ENCODE assay signal across 12 cellular contexts in genomic region chr12:52945389-52946232, GRCh38. TPM values are rescaled to one million over a fixed set of nuclear protein-coding genes. Genes with fewer than 3 reads are reported as not detected.
DNase-seq lines count a peak whose midpoint lies in the region; ATAC-seq, FAIRE-seq and TF ChIP-seq lines count a peak whose summit lies in the region.
"Had no signal": no experiment of that assay in that cellular context is flagged by ENCODE, and none has a peak within 500 bp of the region (broad histone marks: within the 10 kb centered on the region; RNA-seq: fewer than 3 reads in every experiment).

No MANE protein-coding gene starts in this region.

- peaks cover 12% of the 10 kb centered on the region for H4K20me1 ChIP-seq in HepG2 (ENCODE audit: insufficient read depth, low read length)

- no TSS peak for BruUV-seq in HepG2 (replicated peaks; lab: Mats Ljungman, UMichigan)

- H3K9me3 Mint-ChIP-seq in activated T-helper 2 cell treated with anti-CD3 and anti-CD28 coated beads, Interferon-gamma antibody, Interleukin-2, Interleukin-4, amounts not matched to agents 10 μg/mL and 5 μg/mL and 100 μg/mL, durations not matched to agents 14 hours and 24 hours and 36 hours, result no peaks in the 10 kb centered on the region
- H3K9me3 Mint-ChIP-seq: activated CD8-positive, alpha-beta T cell treated with anti-CD3 and anti-CD28 coated beads for 36 hours had no signal

- WGBS in HepG2 (ENCODE audit: low lambda C conversion rate), result 14% methylated on average over 13 of the region's 13 CpGs

- H2AFZ ChIP-seq in HepG2 (ENCODE audit: low read length), result no peak overlapping the region

- peak overlapping the region; percentile 40 for H3K4me3 ChIP-seq in HUES6 (ENCODE audit: low read depth, low read length)
- H3K4me3 ChIP-seq in bronchial epithelial cell (ENCODE audit: low read depth, low read length), result no peak overlapping the region
- peak overlapping the region; percentile 39 to 60 (median 44) for H3K4me3 ChIP-seq in HepG2 (replicated peaks in 1 of 3; ENCODE audit: insufficient read depth in 1 of 3, low read depth in 2 of 3, low read length in 3 of 3)

- no peak for TF ChIP-seq CTCF in 22Rv1 (IDR thresholded peaks at IDR 0.05)
- TF ChIP-seq CTCF in bronchial epithelial cell (IDR thresholded peaks at IDR 0.05; ENCODE audit: insufficient read depth, low read length, severe bottlenecking), result no peak
- TF ChIP-seq CTCF in HepG2 (CRISPR knock-in tag; IDR thresholded peaks at IDR 0.05), result no peak; the same call in 1 of the 2 replicates

- H3K27me3 Mint-ChIP-seq in activated T-helper 2 cell treated with anti-CD3 and anti-CD28 coated beads, Interferon-gamma antibody, Interleukin-2, Interleukin-4, amounts not matched to agents 10 μg/mL and 5 μg/mL and 100 μg/mL, durations not matched to agents 14 hours and 24 hours and 36 hours (ENCODE audit: low read depth), result peaks cover 43% of the 10 kb centered on the region

- H3K36me3 ChIP-seq in HUES6 (ENCODE audit: control insufficient read depth, insufficient read depth, low read length) (peaks cover 11% of the 10 kb centered on the region), bronchial epithelial cell (ENCODE audit: control insufficient read depth, insufficient read depth, low read length) (peaks cover 2% of the 10 kb centered on the region), HepG2 (replicated peaks in 1 of 2; ENCODE audit: control insufficient read depth in 1 of 2, insufficient read depth in 2 of 2, low read length in 2 of 2) (peaks cover 3 to 6% of the 10 kb centered on the region in 2 experiments; a peak in 4 of 5 replicates)

- no peak overlapping the region for H3K27ac Mint-ChIP-seq in activated T-helper 2 cell treated with anti-CD3 and anti-CD28 coated beads, Interferon-gamma antibody, Interleukin-2, Interleukin-4, amounts not matched to agents 10 μg/mL and 5 μg/mL and 100 μg/mL, durations not matched to agents 14 hours and 24 hours and 36 hours
- H3K27ac Mint-ChIP-seq: activated CD8-positive, alpha-beta T cell treated with anti-CD3 and anti-CD28 coated beads for 36 hours had no signal

- H3K27me3 ChIP-seq in HUES6 (ENCODE audit: control insufficient read depth, insufficient read depth, low read length), result no peaks in the 10 kb centered on the region
- H3K27me3 ChIP-seq in bronchial epithelial cell (ENCODE audit: control insufficient read depth, insufficient read depth, low read length), result no peaks in the 10 kb centered on the region
- peaks cover 0 to 2% of the 10 kb centered on the region in 2 experiments; a peak in 1 of 5 replicates for H3K27me3 ChIP-seq in HepG2 (ENCODE audit: control insufficient read depth in 1 of 2, insufficient read depth in 2 of 2, low read length in 2 of 2)

- intact Hi-C loops in HepG2 (cut with micrococcal nuclease; ENCODE audit: unreplicated experiment), result loop anchor here (1.0 kb wide), 1 partner anchor 19 kb away; no protein-coding TSS in a partner anchor
- intact Hi-C loops in activated T-helper 2 cell treated with anti-CD3 and anti-CD28 coated beads, Interferon-gamma antibody, Interleukin-2, Interleukin-4, amounts not matched to agents 10 μg/mL and 5 μg/mL and 100 μg/mL, durations not matched to agents 14 hours and 24 hours and 36 hours (cut with micrococcal nuclease), result no loop called here

- DNase-seq in bronchial epithelial cell (ENCODE audit: low read depth) (peak; percentile 48), HepG2 (ENCODE audit: low spot score) (peak; percentile 92)
- DNase-seq in activated T-helper 2 cell treated with anti-CD3 and anti-CD28 coated beads, Interferon-gamma antibody, Interleukin-2, Interleukin-4, amounts not matched to agents 10 μg/mL and 5 μg/mL and 100 μg/mL, durations not matched to agents 14 hours and 24 hours and 36 hours (ENCODE audit: low spot score), result no peak
- DNase-seq: activated CD8-positive, alpha-beta T cell treated with anti-CD3 and anti-CD28 coated beads for 36 hours; AML-193 had no signal

- peaks cover 23% of the 10 kb centered on the region for H3K79me2 ChIP-seq in HepG2 (ENCODE audit: insufficient read depth, low read length)

- H3K36me3 Mint-ChIP-seq in activated T-helper 2 cell treated with anti-CD3 and anti-CD28 coated beads, Interferon-gamma antibody, Interleukin-2, Interleukin-4, amounts not matched to agents 10 μg/mL and 5 μg/mL and 100 μg/mL, durations not matched to agents 14 hours and 24 hours and 36 hours (ENCODE audit: low read depth), result no peaks in the 10 kb centered on the region

- peak; percentile 13 to 53; a peak in 2 of 4 replicates for TF ChIP-seq POLR2A in HepG2 (IDR thresholded peaks at IDR 0.05; ENCODE audit: insufficient read depth in 1 of 2, low read depth in 2 of 2, low read length in 2 of 2)

- POLR2A ChIA-PET in HepG2 (lab: Yijun Ruan, JAX), result interaction anchor here (0.5 to 9.8 kb wide), 18 partner anchors 9 to 1529 kb away, joined by 3 to 437 read pairs (median 5); partner anchors contain the start of genes EIF4B and KRT8

- H3K9ac ChIP-seq in HUES6 (ENCODE audit: low read length), result peak overlapping the region; percentile 83
- H3K9ac ChIP-seq in HepG2 (ENCODE audit: insufficient read depth, low read depth, low read length), result peak overlapping the region; percentile 72

- TF ChIP-seq RAD21 in HepG2 (CRISPR knock-in tag; IDR thresholded peaks at IDR 0.05), result no peak

- H3K4me1 ChIP-seq in HUES6 (ENCODE audit: control insufficient read depth, insufficient read depth, low read length) (peaks cover 67% of the 10 kb centered on the region), HepG2 (ENCODE audit: insufficient read depth, low read length) (peaks cover 74% of the 10 kb centered on the region)

- FAIRE-seq in bronchial epithelial cell (lab: Jason Lieb, UNC) (no peak), HepG2 (lab: Jason Lieb, UNC) (peak; percentile 94)
- FAIRE-seq: colon had no signal

- H3K4me2 ChIP-seq in HepG2 (ENCODE audit: low read depth, low read length), result peak overlapping the region; percentile 88

- TF ChIP-seq EP300 in HepG2 (IDR thresholded peaks at IDR 0.05; ENCODE audit: low read depth in 2 of 2, low read length in 2 of 2), result peak; percentile 28 to 55; a peak in 1 of 4 replicates
- TF ChIP-seq EP300 in HepG2 (CRISPR knock-in tag; IDR thresholded peaks at IDR 0.05; ENCODE audit: borderline replicate concordance), result peak; percentile 40

- H3K27ac ChIP-seq in 22Rv1 (0 out of 2 replicates have a peak overlapping the region, but pooled peaks have one; percentile 27), HUES6 (ENCODE audit: low read depth, low read length) (peak overlapping the region; percentile 94), HepG2 (ENCODE audit: extremely low read length, insufficient read depth, low read length) (peak overlapping the region; percentile 100)

- in situ Hi-C loops in HepG2 (cut with HindIII; ENCODE audit: extremely low pct_ligation_motif_present, low pct_unique_long_range_greater_than_20kb), result no loop called here

- no peaks in the 10 kb centered on the region for H3K4me1 Mint-ChIP-seq in activated T-helper 2 cell treated with anti-CD3 and anti-CD28 coated beads, Interferon-gamma antibody, Interleukin-2, Interleukin-4, amounts not matched to agents 10 μg/mL and 5 μg/mL and 100 μg/mL, durations not matched to agents 14 hours and 24 hours and 36 hours (ENCODE audit: low read depth)

- H3K4me3 Mint-ChIP-seq in activated T-helper 2 cell treated with anti-CD3 and anti-CD28 coated beads, Interferon-gamma antibody, Interleukin-2, Interleukin-4, amounts not matched to agents 10 μg/mL and 5 μg/mL and 100 μg/mL, durations not matched to agents 14 hours and 24 hours and 36 hours (ENCODE audit: low read depth), result no peak overlapping the region
- H3K4me3 Mint-ChIP-seq: activated CD8-positive, alpha-beta T cell treated with anti-CD3 and anti-CD28 coated beads for 36 hours had no signal

- no peaks in the 10 kb centered on the region for H3K9me3 ChIP-seq in HUES6 (ENCODE audit: control insufficient read depth, insufficient read depth, low read depth, low read length)
- H3K9me3 ChIP-seq in HepG2 (ENCODE audit: low read length), result no peaks in the 10 kb centered on the region

- CTCF ChIA-PET in HepG2 (lab: Yijun Ruan, JAX; ENCODE audit: low intra/inter-chr PET ratio, low total read pairs), result no interaction called here

- ATAC-seq in HepG2 (peak; percentile 67), HG02763 (IDR thresholded peaks at IDR 0.05; ENCODE audit: unreplicated experiment) (no peak), HG03378 (IDR thresholded peaks at IDR 0.05; ENCODE audit: unreplicated experiment) (no peak), GM19324 (IDR thresholded peaks at IDR 0.05; ENCODE audit: low FRiP score, unreplicated experiment) (no peak)
- ATAC-seq: activated CD8-positive, alpha-beta T cell treated with anti-CD3 and anti-CD28 coated beads for 36 hours had no signal

RNA-seq across cellular contexts. Expression of gene KRT18, which starts 3.3 kb away (rescaled TPM):
- total RNA-seq in bronchial epithelial cell (387 and 526 TPM in 2 replicates), HepG2 (2016; rRNA removed; fragmentation: Illumina TruSeq; extraction: Trizol) (618 and 762 TPM in 2 replicates)
- 344 and 369 TPM in 2 replicates for total RNA-seq in HepG2 (2016; cell fraction: cytosol; rRNA removed; fragmentation: Illumina TruSeq; extraction: Trizol; ENCODE audit: low read depth)
- 631 and 704 TPM in 2 replicates for total RNA-seq in HepG2 (2016; cell fraction: insoluble cytoplasmic fraction; rRNA removed; fragmentation: Illumina TruSeq; extraction: Trizol)
- total RNA-seq in HepG2 (2016; cell fraction: membrane; rRNA removed; fragmentation: Illumina TruSeq; extraction: Trizol), result 289 and 321 TPM in 2 replicates
- total RNA-seq in HepG2 (2016; cell fraction: nucleus; rRNA removed; fragmentation: Illumina TruSeq; extraction: Trizol), result 291 and 298 TPM in 2 replicates
- 433 and 436 TPM in 2 replicates for polyA plus RNA-seq in HepG2 (2011; rRNA removed)
- polyA plus RNA-seq in HepG2 (2011; cell fraction: cytosol; rRNA removed), result 543 and 742 TPM in 2 replicates
- polyA plus RNA-seq in HepG2 (2011; cell fraction: nucleus; rRNA removed), result 328 and 341 TPM in 2 replicates
- polyA plus RNA-seq in HepG2 (2012), result 356 and 426 TPM in 2 replicates
- polyA plus RNA-seq in HepG2 (2016; cell fraction: cytosol; fragmentation: Illumina TruSeq; extraction: Trizol; ENCODE audit: low read depth), result 354 and 399 TPM in 2 replicates
- polyA plus RNA-seq in HepG2 (2016; cell fraction: insoluble cytoplasmic fraction; fragmentation: Illumina TruSeq; extraction: Trizol; ENCODE audit: low read depth), result 703 and 776 TPM in 2 replicates
- polyA plus RNA-seq in HepG2 (2016; cell fraction: membrane; fragmentation: Illumina TruSeq; extraction: Trizol; ENCODE audit: low read depth), result 250 and 261 TPM in 2 replicates
- polyA plus RNA-seq in HepG2 (2016; cell fraction: nucleus; fragmentation: Illumina TruSeq; extraction: Trizol; ENCODE audit: insufficient read depth, low read depth), result 432 and 466 TPM in 2 replicates
- 346 and 697 TPM in 2 replicates for polyA minus RNA-seq in HepG2 (2011; rRNA and poly(A)+ RNA removed; ENCODE audit: low replicate concordance)
- polyA minus RNA-seq in HepG2 (2011; cell fraction: cytosol; rRNA and poly(A)+ RNA removed), result 294 and 350 TPM in 2 replicates
- 138 and 164 TPM in 2 replicates for polyA minus RNA-seq in HepG2 (2011; cell fraction: nucleus; rRNA and poly(A)+ RNA removed)
- total RNA-seq in activated T-helper 2 cell treated with anti-CD3 and anti-CD28 coated beads, Interferon-gamma antibody, Interleukin-2, Interleukin-4, amounts not matched to agents 10 μg/mL and 5 μg/mL and 100 μg/mL, durations not matched to agents 14 hours and 24 hours and 36 hours, result 1.3 and 1.9 TPM in 2 replicates

RNA-seq across cellular contexts. Expression of gene KRT8, which starts 40.7 kb away (rescaled TPM):
- total RNA-seq in bronchial epithelial cell, result 146 and 309 TPM in 2 replicates
- total RNA-seq in HepG2 (2016; rRNA removed; fragmentation: Illumina TruSeq; extraction: Trizol), result 718 and 837 TPM in 2 replicates
- 191 and 201 TPM in 2 replicates for total RNA-seq in HepG2 (2016; cell fraction: cytosol; rRNA removed; fragmentation: Illumina TruSeq; extraction: Trizol; ENCODE audit: low read depth)
- total RNA-seq in HepG2 (2016; cell fraction: insoluble cytoplasmic fraction; rRNA removed; fragmentation: Illumina TruSeq; extraction: Trizol), result 754 and 767 TPM in 2 replicates
- 220 and 222 TPM in 2 replicates for total RNA-seq in HepG2 (2016; cell fraction: membrane; rRNA removed; fragmentation: Illumina TruSeq; extraction: Trizol)
- total RNA-seq in HepG2 (2016; cell fraction: nucleus; rRNA removed; fragmentation: Illumina TruSeq; extraction: Trizol), result 354 and 362 TPM in 2 replicates
- 491 and 498 TPM in 2 replicates for polyA plus RNA-seq in HepG2 (2011; rRNA removed)
- 564 and 714 TPM in 2 replicates for polyA plus RNA-seq in HepG2 (2011; cell fraction: cytosol; rRNA removed)
- 285 and 288 TPM in 2 replicates for polyA plus RNA-seq in HepG2 (2011; cell fraction: nucleus; rRNA removed)
- 358 and 436 TPM in 2 replicates for polyA plus RNA-seq in HepG2 (2012)
- 216 and 219 TPM in 2 replicates for polyA plus RNA-seq in HepG2 (2016; cell fraction: cytosol; fragmentation: Illumina TruSeq; extraction: Trizol; ENCODE audit: low read depth)
- 863 and 1,042 TPM in 2 replicates for polyA plus RNA-seq in HepG2 (2016; cell fraction: insoluble cytoplasmic fraction; fragmentation: Illumina TruSeq; extraction: Trizol; ENCODE audit: low read depth)
- polyA plus RNA-seq in HepG2 (2016; cell fraction: membrane; fragmentation: Illumina TruSeq; extraction: Trizol; ENCODE audit: low read depth), result 217 and 232 TPM in 2 replicates
- polyA plus RNA-seq in HepG2 (2016; cell fraction: nucleus; fragmentation: Illumina TruSeq; extraction: Trizol; ENCODE audit: insufficient read depth, low read depth), result 558 and 582 TPM in 2 replicates
- 716 and 1,092 TPM in 2 replicates for polyA minus RNA-seq in HepG2 (2011; rRNA and poly(A)+ RNA removed; ENCODE audit: low replicate concordance)
- 354 and 438 TPM in 2 replicates for polyA minus RNA-seq in HepG2 (2011; cell fraction: cytosol; rRNA and poly(A)+ RNA removed)
- polyA minus RNA-seq in HepG2 (2011; cell fraction: nucleus; rRNA and poly(A)+ RNA removed), result 198 and 204 TPM in 2 replicates
- 0.18 and 0.25 TPM in 2 replicates for total RNA-seq in activated T-helper 2 cell treated with anti-CD3 and anti-CD28 coated beads, Interferon-gamma antibody, Interleukin-2, Interleukin-4, amounts not matched to agents 10 μg/mL and 5 μg/mL and 100 μg/mL, durations not matched to agents 14 hours and 24 hours and 36 hours
- total RNA-seq: LHCN-M2 had no signal

Comparison
In these comparisons a context has a peak if more than half of its experiments do, and no peak if none do; other contexts are left out.
1. H3K27ac ChIP-seq: peak in every context shown above with its lines; median percentile 100 in HepG2; 94 in HUES6; 27 in 22Rv1.
2. RNA of gene KRT18, which starts 3.3 kb away (total RNA-seq): 289 to 762 TPM in HepG2 and 387 to 526 TPM in bronchial epithelial cell; 1.3 to 1.9 TPM in activated T-helper 2 cell treated with anti-CD3 and anti-CD28 coated beads, Interferon-gamma antibody, Interleukin-2, Interleukin-4, amounts not matched to agents 10 μg/mL and 5 μg/mL and 100 μg/mL, durations not matched to agents 14 hours and 24 hours and 36 hours; every median in the first group is over 100 times any median in the second.
3. RNA of gene KRT8, which starts 40.7 kb away (total RNA-seq): 191 to 837 TPM in HepG2 and 146 to 309 TPM in bronchial epithelial cell; 0.18 to 0.25 TPM in activated T-helper 2 cell treated with anti-CD3 and anti-CD28 coated beads, Interferon-gamma antibody, Interleukin-2, Interleukin-4, amounts not matched to agents 10 μg/mL and 5 μg/mL and 100 μg/mL, durations not matched to agents 14 hours and 24 hours and 36 hours; every median in the first group is over 100 times any median in the second.